ENCODE assay signal across 8 cellular contexts in the genomic region with DNA sequence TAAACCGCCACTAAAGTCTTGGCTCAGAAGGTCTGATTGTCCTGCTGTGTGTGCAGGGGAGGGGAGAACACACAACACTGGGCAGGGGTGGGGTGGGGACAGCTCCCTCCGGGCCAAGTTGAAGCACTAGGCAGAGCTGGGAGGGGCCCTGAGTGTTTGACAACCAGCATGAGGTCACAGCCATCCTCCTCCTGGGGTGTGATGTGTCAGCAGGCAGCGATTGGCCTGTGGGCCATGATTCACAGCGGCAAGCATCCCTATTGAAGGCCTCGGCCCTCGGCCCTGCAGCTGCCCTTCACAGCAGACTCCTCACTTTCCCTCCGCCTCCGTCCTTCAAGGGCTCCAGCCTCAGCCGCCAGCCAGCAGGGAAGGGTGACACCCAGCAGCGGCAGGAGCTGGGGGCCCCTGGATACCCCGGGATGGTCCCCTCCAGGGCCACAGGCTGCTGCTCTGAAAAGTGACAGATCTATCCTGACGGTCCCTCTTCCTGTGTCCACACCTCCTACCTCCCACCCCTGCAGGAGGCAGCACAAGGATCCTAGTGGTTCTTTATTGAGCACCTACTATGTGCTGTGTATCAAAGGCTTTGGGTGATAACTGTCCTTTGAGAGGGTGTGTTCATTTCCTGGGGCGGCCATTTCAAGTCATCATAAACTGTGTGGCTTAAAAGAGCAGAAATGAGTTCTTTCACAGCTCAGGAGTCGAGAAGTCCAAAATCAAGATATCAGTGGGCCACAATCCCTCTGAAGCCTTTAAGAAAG.
DNase-seq lines count a peak whose midpoint lies in the region; TF ChIP-seq lines count a peak whose summit lies in the region.

No MANE protein-coding gene starts in this region.

- no peaks in the 10 kb centered on the region for H3K27me3 Mint-ChIP-seq in mesothelial cell of epicardium (ENCODE audit: low read depth)

- CTCF ChIA-PET in AG04450 (lab: Charles Lee), result interaction anchor here (0.7 to 2.0 kb wide), 5 partner anchors 17 to 206 kb away, joined by 3 to 7 read pairs (median 4); no protein-coding TSS in a partner anchor

- no peaks in the 10 kb centered on the region for H3K4me1 ChIP-seq in HAP-1

- H3K9me3 Mint-ChIP-seq in mesothelial cell of epicardium, result no peaks in the 10 kb centered on the region

- no peak overlapping the region for H3K27ac Mint-ChIP-seq in mesothelial cell of epicardium

- H3K4me3 Mint-ChIP-seq in mesothelial cell of epicardium, result no peak overlapping the region

- H3K36me3 ChIP-seq in HAP-1 (replicated peaks), result no peaks in the 10 kb centered on the region

- H3K27ac ChIP-seq in AG04450 (ENCODE audit: low read depth, low read length), result peak overlapping the region; percentile 57

- H3K27me3 ChIP-seq in AG04450 (ENCODE audit: control insufficient read depth, insufficient read depth, low read length) (peaks cover 2% of the 10 kb centered on the region), HAP-1 (ENCODE audit: low read depth) (peaks cover 2% of the 10 kb centered on the region; the same call in 1 of the 2 replicates)

- H3K4me3 ChIP-seq in AG04450 (ENCODE audit: low read depth, low read length), result no peak overlapping the region
- H3K4me3 ChIP-seq in astrocyte of the cerebellum (ENCODE audit: low read depth, low read length), result no peak overlapping the region
- no peak overlapping the region for H3K4me3 ChIP-seq in HAP-1

- H3K4me1 Mint-ChIP-seq in mesothelial cell of epicardium, result no peaks in the 10 kb centered on the region

- peak; percentile 79 for DNase-seq in AG04450 (ENCODE audit: low read depth, low spot score)
- peak; percentile 99 for DNase-seq in HPDE6-E6E7 (ENCODE audit: extremely low spot score)
- DNase-seq in astrocyte of the cerebellum (ENCODE audit: low read depth), result peak; percentile 68
- DNase-seq in kidney glomerular epithelial cell (lab: John Stamatoyannopoulos, UW), result peak; percentile 31
- DNase-seq in NCI-H1930 (lab: John Stamatoyannopoulos, UW), result no peak
- no peak for DNase-seq in mesothelial cell of epicardium (ENCODE audit: low spot score in 2 of 2, unreplicated experiment in 2 of 2)
- DNase-seq in HAP-1 (ENCODE audit: low spot score in 2 of 2), result no peak
- no peak for DNase-seq in NCI-H1694 (lab: John Stamatoyannopoulos, UW)

- in situ Hi-C loops in astrocyte of the cerebellum (cut with HindIII; ENCODE audit: low sequenced_read_pairs), result no loop called here
- in situ Hi-C loops in HAP-1 (cut with MboI; ENCODE audit: low sequenced_read_pairs), result no loop called here

- TF ChIP-seq CTCF in AG04450 (IDR thresholded peaks at IDR 0.05; ENCODE audit: low read depth, low read length), result no peak
- no peak for TF ChIP-seq CTCF in astrocyte of the cerebellum (IDR thresholded peaks at IDR 0.05; ENCODE audit: low read depth, low read length, missing control alignments)
- no peak for TF ChIP-seq CTCF in mesothelial cell of epicardium (IDR thresholded peaks at IDR 0.05; ENCODE audit: unreplicated experiment)

- H3K36me3 Mint-ChIP-seq in mesothelial cell of epicardium, result no peaks in the 10 kb centered on the region

- no peaks in the 10 kb centered on the region for H3K9me3 ChIP-seq in AG04450 (ENCODE audit: control insufficient read depth, insufficient read depth, low read length)
- no peaks in the 10 kb centered on the region for H3K9me3 ChIP-seq in HAP-1

- POLR2A ChIA-PET in AG04450 (lab: Yijun Ruan, JAX), result interaction anchor here (1.2 to 1.3 kb wide), 2 partner anchors 60 to 152 kb away, joined by 3 to 6 read pairs; no protein-coding TSS in a partner anchor

Comparison
In these comparisons a context has a peak if more than half of its experiments do, and no peak if none do; other contexts are left out.
1. DNase-seq: peak in AG04450 (single experiment), HPDE6-E6E7 (single experiment), astrocyte of the cerebellum (single experiment) and kidney glomerular epithelial cell (single experiment); none in NCI-H1930 (0 of 2), mesothelial cell of epicardium (0 of 2), HAP-1 (0 of 2) and NCI-H1694 (single experiment).